19 cellular contexts compared by ENCODE assay signal in the genomic region with DNA sequence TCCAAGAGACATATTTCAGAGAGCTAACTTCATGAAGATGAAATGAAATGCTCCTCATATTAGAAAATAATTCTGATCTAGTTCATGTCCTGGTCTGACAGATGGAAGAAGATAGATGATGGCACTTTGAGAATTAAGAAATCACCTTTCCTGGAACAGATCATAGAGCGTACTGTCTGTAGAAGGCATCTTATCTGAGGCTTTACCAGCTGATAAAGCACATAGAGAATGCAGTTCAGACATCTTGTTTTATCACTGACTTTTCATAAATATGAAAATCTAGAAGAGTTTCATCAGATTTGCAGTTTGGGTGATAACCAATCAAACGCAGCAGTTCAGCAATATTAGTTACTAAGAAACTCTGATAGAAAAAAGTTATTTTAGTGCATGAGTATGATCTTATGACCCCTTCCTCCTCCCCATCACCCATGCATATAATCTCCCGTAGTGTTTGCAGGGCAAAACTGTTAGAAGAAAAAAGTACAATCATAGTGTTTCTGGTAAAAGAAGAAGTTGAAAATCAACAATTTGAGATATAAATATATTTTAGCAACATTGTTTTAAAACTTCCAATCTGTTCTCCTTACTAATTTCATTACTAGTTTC.
"Had no signal": no experiment of that assay in that cellular context is flagged by ENCODE, and none has a peak within 500 bp of the region (broad histone marks: within the 10 kb centered on the region; RNA-seq: fewer than 3 reads in every experiment).

No MANE protein-coding gene starts in this region.

- H3K4me1 Mint-ChIP-seq: natural killer cell; neural crest cell; stimulated activated effector memory CD8-positive, alpha-beta T cell treated with anti-CD3 and anti-CD28 coated beads, Interleukin-12 subunit alpha, Interleukin-12 subunit beta, amount 100 ng/mL, for 72 hours; stimulated activated naive CD8-positive, alpha-beta T cell treated with anti-CD3 and anti-CD28 coated beads, Interleukin-15, amount 100 ng/mL, for 72 hours had no signal

- H3K4me3 Mint-ChIP-seq: natural killer cell; neural crest cell; stimulated activated effector memory CD8-positive, alpha-beta T cell treated with anti-CD3 and anti-CD28 coated beads, Interleukin-12 subunit alpha, Interleukin-12 subunit beta, amount 100 ng/mL, for 72 hours; stimulated activated naive CD8-positive, alpha-beta T cell treated with anti-CD3 and anti-CD28 coated beads, Interleukin-15, amount 100 ng/mL, for 72 hours had no signal

- H3K9me3 ChIP-seq: heart right ventricle, mucosa of descending colon, testis, tibial nerve had no signal

- ATAC-seq: esophagus mucosa; heart right ventricle; mucosa of descending colon; natural killer cell; stimulated activated effector memory CD8-positive, alpha-beta T cell treated with anti-CD3 and anti-CD28 coated beads, Interleukin-12 subunit alpha, Interleukin-12 subunit beta, amount 100 ng/mL, for 72 hours; stimulated activated naive CD8-positive, alpha-beta T cell treated with anti-CD3 and anti-CD28 coated beads, Interleukin-15, amount 100 ng/mL, for 72 hours had no signal

- H3K27ac ChIP-seq: dorsolateral prefrontal cortex, heart right ventricle, testis, tibial nerve had no signal

- H3K27me3 ChIP-seq: dorsolateral prefrontal cortex, heart right ventricle, testis, tibial nerve had no signal

- H3K9me3 Mint-ChIP-seq: stimulated activated naive CD8-positive, alpha-beta T cell treated with anti-CD3 and anti-CD28 coated beads, Interleukin-15, amount 100 ng/mL, for 72 hours had no signal

- H3K4me3 ChIP-seq: dorsolateral prefrontal cortex, heart right ventricle, mucosa of descending colon, testis, tibial nerve had no signal

- H3K27me3 Mint-ChIP-seq: stimulated activated naive CD8-positive, alpha-beta T cell treated with anti-CD3 and anti-CD28 coated beads, Interleukin-15, amount 100 ng/mL, for 72 hours had no signal

- DNase-seq: cortex of kidney; dorsolateral prefrontal cortex; effector CD8-positive, alpha-beta T cell; heart right ventricle; hypothalamus; kidney glomerular epithelial cell; mammary epithelial cell; mucosa of descending colon; natural killer cell; posterior cingulate gyrus; small intestine; stimulated activated CD4-positive, alpha-beta T cell treated with anti-CD3 and anti-CD28 coated beads, Interleukin-2, amount 100 ng/mL, for 48 hours; stimulated activated CD8-positive, alpha-beta memory T cell treated with anti-CD3 and anti-CD28 coated beads, Interleukin-4, amount 100 ng/mL, for 48 hours; stimulated activated naive CD8-positive, alpha-beta T cell treated with anti-CD3 and anti-CD28 coated beads, Interleukin-15, amount 100 ng/mL, for 72 hours; testis had no signal

- H3K36me3 Mint-ChIP-seq: natural killer cell; stimulated activated effector memory CD8-positive, alpha-beta T cell treated with anti-CD3 and anti-CD28 coated beads, Interleukin-12 subunit alpha, Interleukin-12 subunit beta, amount 100 ng/mL, for 72 hours had no signal

- H3K27ac Mint-ChIP-seq: natural killer cell; stimulated activated effector memory CD8-positive, alpha-beta T cell treated with anti-CD3 and anti-CD28 coated beads, Interleukin-12 subunit alpha, Interleukin-12 subunit beta, amount 100 ng/mL, for 72 hours; stimulated activated naive CD8-positive, alpha-beta T cell treated with anti-CD3 and anti-CD28 coated beads, Interleukin-15, amount 100 ng/mL, for 72 hours had no signal

- H3K4me1 ChIP-seq: heart right ventricle, testis, tibial nerve had no signal

- H3K36me3 ChIP-seq: heart right ventricle, tibial nerve had no signal
